In genomic region chr3:126618021-126618420, GRCh38 we compare ENCODE assay signal across 18 cellular contexts. TPM values are rescaled to one million over a fixed set of nuclear protein-coding genes. Genes with fewer than 3 reads are reported as not detected.
"Had no signal": no experiment of that assay in that cellular context is flagged by ENCODE, and none has a peak within 500 bp of the region (broad histone marks: within the 10 kb centered on the region; RNA-seq: fewer than 3 reads in every experiment).

No MANE protein-coding gene starts in this region.

- H3K4me3 Mint-ChIP-seq: activated CD4-positive, alpha-beta T cell treated with anti-CD3 and anti-CD28 coated beads, Interleukin-2, amount 10 ng/mL, durations not matched to agents 7 days and 5 days; activated T-helper 17 cell treated with anti-CD3 and anti-CD28 coated beads, Interleukin-2, amount 50 U/mL, for 72 hours; brain; central memory CD8-positive, alpha-beta T cell; naive B cell; neural progenitor cell; stimulated activated naive CD8-positive, alpha-beta T cell treated with anti-CD3 and anti-CD28 coated beads, Interleukin-15, Interleukin-2, amounts not matched to agents 100 ng/mL and 50 ng/mL, for 24 hours; type B pancreatic cell had no signal

- H3K4me1 Mint-ChIP-seq: activated T-helper 17 cell treated with anti-CD3 and anti-CD28 coated beads, Interleukin-2, amount 50 U/mL, for 72 hours; naive B cell; neural progenitor cell had no signal

- H3K27me3 Mint-ChIP-seq: activated CD4-positive, alpha-beta T cell treated with anti-CD3 and anti-CD28 coated beads, Interleukin-2, amount 10 ng/mL, durations not matched to agents 7 days and 5 days; central memory CD8-positive, alpha-beta T cell; naive B cell; stimulated activated naive CD8-positive, alpha-beta T cell treated with anti-CD3 and anti-CD28 coated beads, Interleukin-15, Interleukin-2, amounts not matched to agents 100 ng/mL and 50 ng/mL, for 24 hours; type B pancreatic cell had no signal

- H3K4me3 ChIP-seq: adrenal gland, hepatocyte, left lung, neural progenitor cell, ovary, right lobe of liver, suprapubic skin had no signal

- DNase-seq: activated CD4-positive, alpha-beta T cell treated with anti-CD3 and anti-CD28 coated beads, Interleukin-2, amount 10 ng/mL, durations not matched to agents 7 days and 5 days; activated naive CD4-positive, alpha-beta T cell treated with anti-CD3 and anti-CD28 coated beads, Interleukin-2, amount 50 U/mL, for 16 hours; adrenal gland; kidney; left lung; naive B cell; ovary; right lobe of liver had no signal

- H3K36me3 ChIP-seq: adrenal gland, neural progenitor cell, ovary had no signal

- H3K4me1 ChIP-seq: adrenal gland, left lung, neural progenitor cell, right lobe of liver, suprapubic skin had no signal

- H3K27me3 ChIP-seq: adrenal gland, hepatocyte, left lung, neural progenitor cell, ovary, right lobe of liver, suprapubic skin had no signal

- H3K9ac ChIP-seq: neural progenitor cell had no signal

- H3K9me3 ChIP-seq: adrenal gland, left lung, ovary, right lobe of liver, suprapubic skin had no signal

- H3K79me2 ChIP-seq: hepatocyte had no signal

- H3K9me3 Mint-ChIP-seq: activated CD4-positive, alpha-beta T cell treated with anti-CD3 and anti-CD28 coated beads, Interleukin-2, amount 10 ng/mL, durations not matched to agents 7 days and 5 days; activated T-helper 17 cell treated with anti-CD3 and anti-CD28 coated beads, Interleukin-2, amount 50 U/mL, for 72 hours; brain; central memory CD8-positive, alpha-beta T cell; naive B cell; neural progenitor cell; stimulated activated naive CD8-positive, alpha-beta T cell treated with anti-CD3 and anti-CD28 coated beads, Interleukin-15, Interleukin-2, amounts not matched to agents 100 ng/mL and 50 ng/mL, for 24 hours; type B pancreatic cell had no signal

- H3K27ac Mint-ChIP-seq: activated CD4-positive, alpha-beta T cell treated with anti-CD3 and anti-CD28 coated beads, Interleukin-2, amount 10 ng/mL, durations not matched to agents 7 days and 5 days; activated T-helper 17 cell treated with anti-CD3 and anti-CD28 coated beads, Interleukin-2, amount 50 U/mL, for 72 hours; brain; neural progenitor cell; stimulated activated naive CD8-positive, alpha-beta T cell treated with anti-CD3 and anti-CD28 coated beads, Interleukin-15, Interleukin-2, amounts not matched to agents 100 ng/mL and 50 ng/mL, for 24 hours; type B pancreatic cell had no signal

- ATAC-seq: activated T-helper 17 cell treated with anti-CD3 and anti-CD28 coated beads, Interleukin-2, amount 50 U/mL, for 72 hours; left lung; right lobe of liver had no signal

- H2AFZ ChIP-seq: hepatocyte, neural progenitor cell had no signal

- H3K27ac ChIP-seq: adrenal gland, hepatocyte, left lung, neural progenitor cell, ovary, right lobe of liver, suprapubic skin had no signal

- H3K36me3 Mint-ChIP-seq: naive B cell had no signal

RNA-seq across cellular contexts. Expression of gene C3orf22, which starts 59.3 kb away (rescaled TPM):
- total RNA-seq: activated CD4-positive, alpha-beta T cell treated with anti-CD3 and anti-CD28 coated beads, Interleukin-2, amount 10 ng/mL, durations not matched to agents 7 days and 5 days; activated T-helper 17 cell treated with anti-CD3 and anti-CD28 coated beads, Interleukin-2, amount 50 U/mL, for 72 hours; adrenal gland; hepatocyte; kidney; left lung; mononuclear cell; pulmonary artery endothelial cell; right lobe of liver; suprapubic skin had no signal
